Comparison of ENCODE assay signal across 36 cellular contexts in the genomic region with DNA sequence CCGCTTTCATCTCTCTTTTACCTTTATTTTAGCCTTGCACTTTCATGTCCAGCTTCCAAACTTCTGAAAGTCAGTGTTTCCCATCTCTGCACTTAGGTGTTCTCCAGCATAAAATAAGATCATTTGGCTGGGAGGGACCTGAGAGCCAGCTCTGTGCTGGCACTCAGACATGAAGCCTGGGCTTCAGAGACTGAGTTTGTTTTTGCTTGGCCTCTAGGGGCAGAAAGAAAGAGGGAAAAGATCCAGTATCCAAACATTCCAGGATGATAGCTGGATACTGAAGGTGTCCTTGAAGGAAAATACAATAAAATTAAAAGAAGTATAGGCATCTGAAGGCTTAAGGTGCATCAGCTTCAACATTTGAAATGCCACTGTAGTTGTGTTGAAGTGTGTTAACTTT.
"Had no signal": no experiment of that assay in that cellular context is flagged by ENCODE, and none has a peak within 500 bp of the region (broad histone marks: within the 10 kb centered on the region; RNA-seq: fewer than 3 reads in every experiment).

No MANE protein-coding gene starts in this region.

- H3K36me3 ChIP-seq: adrenal gland had no signal

- H3K36me3 Mint-ChIP-seq: activated CD4-positive, alpha-beta memory T cell treated with anti-CD3 and anti-CD28 coated beads for 36 hours; activated naive CD4-positive, alpha-beta T cell treated with anti-CD3 and anti-CD28 coated beads, Interleukin-2, amount 50 U/mL, for 72 hours; brain had no signal

- FAIRE-seq: astrocyte, bronchial epithelial cell, RCC 7860 had no signal

- DNase-seq: activated B cell treated with CpG ODN at 0.5 μM for 24 hours; activated CD4-positive, alpha-beta memory T cell treated with anti-CD3 and anti-CD28 coated beads for 36 hours; activated CD4-positive, alpha-beta T cell treated with anti-CD3 and anti-CD28 coated beads for 4 hours; activated CD4-positive, alpha-beta T cell treated with anti-CD3 and anti-CD28 coated beads, Interleukin-2, amount 50 U/mL, for 1 hour; activated CD4-positive, CD25-positive, alpha-beta regulatory T cell treated with anti-CD3 and anti-CD28 coated beads, Interleukin-2, amount 50 U/mL, for 72 hours; activated CD8-positive, alpha-beta memory T cell treated with anti-CD3 and anti-CD28 coated beads, Interleukin-2, amount 50 U/mL, for 4 hours; activated gamma-delta T cell treated with Interleukin-2 at 50 U/mL for 16 hours; activated naive CD4-positive, alpha-beta T cell treated with anti-CD3 and anti-CD28 coated beads for 36 hours; activated T-cell treated with anti-CD3 and anti-CD28 coated beads for 4 hours; activated T-cell treated with anti-CD3 and anti-CD28 coated beads, Interleukin-2, amount 50 U/mL, for 4 hours; adrenal gland; caudate nucleus; cerebellar nuclear complex; MM.1S; MV-4-11; NCI-H1092; NCI-H1436 treated with DMSO at 0.1 percent for 48 hours; NCI-H187 treated with DMSO at 0.1 percent for 48 hours; NCI-H2081 treated with DMSO at 0.1 percent for 48 hours; NCI-H345; NCI-H524 treated with DMSO at 0.1 percent for 48 hours; PC-9; SIG-M5; SW 1271; T-helper 1 cell; T-helper 2 cell; T-helper 9 cell had no signal

- H3K9me3 Mint-ChIP-seq: activated B cell treated with CpG ODN at 0.5 μM for 24 hours; activated CD4-positive, alpha-beta memory T cell treated with anti-CD3 and anti-CD28 coated beads for 36 hours; activated naive CD4-positive, alpha-beta T cell treated with anti-CD3 and anti-CD28 coated beads for 36 hours; activated naive CD4-positive, alpha-beta T cell treated with anti-CD3 and anti-CD28 coated beads, Interleukin-2, amount 50 U/mL, for 72 hours; activated T-cell treated with anti-CD3 and anti-CD28 coated beads, Interleukin-2, amount 50 U/mL, for 4 hours; activated T-helper 1 cell treated with anti-CD3 and anti-CD28 coated beads, Interleukin-12 subunit alpha, Interleukin-12 subunit beta, Interleukin-2, Interleukin-4 antibody, amounts not matched to agents 30 ng/mL and 10 ng/mL and 1 ng/mL, durations not matched to agents 14 hours and 24 hours and 36 hours; brain had no signal

- H3K27me3 ChIP-seq: adrenal gland had no signal

- H3K4me3 Mint-ChIP-seq: activated B cell treated with CpG ODN at 0.5 μM for 24 hours; activated CD4-positive, alpha-beta memory T cell treated with anti-CD3 and anti-CD28 coated beads for 36 hours; activated naive CD4-positive, alpha-beta T cell treated with anti-CD3 and anti-CD28 coated beads for 36 hours; activated T-cell treated with anti-CD3 and anti-CD28 coated beads, Interleukin-2, amount 50 U/mL, for 4 hours; activated T-helper 1 cell treated with anti-CD3 and anti-CD28 coated beads, Interleukin-12 subunit alpha, Interleukin-12 subunit beta, Interleukin-2, Interleukin-4 antibody, amounts not matched to agents 30 ng/mL and 10 ng/mL and 1 ng/mL, durations not matched to agents 14 hours and 24 hours and 36 hours; brain had no signal

- H3K27me3 Mint-ChIP-seq: activated B cell treated with CpG ODN at 0.5 μM for 24 hours had no signal

- H3K9me3 ChIP-seq: adrenal gland had no signal

- H3K4me1 ChIP-seq: adrenal gland had no signal

- H3K27ac Mint-ChIP-seq: activated B cell treated with CpG ODN at 0.5 μM for 24 hours; activated CD4-positive, alpha-beta memory T cell treated with anti-CD3 and anti-CD28 coated beads for 36 hours; activated naive CD4-positive, alpha-beta T cell treated with anti-CD3 and anti-CD28 coated beads for 36 hours; activated naive CD4-positive, alpha-beta T cell treated with anti-CD3 and anti-CD28 coated beads, Interleukin-2, amount 50 U/mL, for 72 hours; activated T-helper 1 cell treated with anti-CD3 and anti-CD28 coated beads, Interleukin-12 subunit alpha, Interleukin-12 subunit beta, Interleukin-2, Interleukin-4 antibody, amounts not matched to agents 30 ng/mL and 10 ng/mL and 1 ng/mL, durations not matched to agents 14 hours and 24 hours and 36 hours had no signal

- H3K27ac ChIP-seq: adrenal gland, KMS-11, PC-9, RWPE1, VCaP had no signal

- H3K4me1 Mint-ChIP-seq: activated B cell treated with CpG ODN at 0.5 μM for 24 hours had no signal

- H3K4me3 ChIP-seq: adrenal gland, PC-9 had no signal
